In genomic region chrX:133335027-133335426, GRCh38 we compare ENCODE assay signal across 1 cellular context.
TF ChIP-seq lines count a peak whose summit lies in the region.

No MANE protein-coding gene starts in this region.

TF ChIP-seq in WTC11, 78 proteins besides CTCF, POLR2A, EP300 and RAD21 (continued from another document):
- TF ChIP-seq USF1 (CRISPR knock-in tag; IDR thresholded peaks at IDR 0.05) (no peak), TEAD1 (CRISPR knock-in tag; IDR thresholded peaks at IDR 0.05) (no peak), GTF2I (CRISPR knock-in tag; conservative IDR thresholded peaks at IDR 0.05) (no peak), NFYB (CRISPR knock-in tag; conservative IDR thresholded peaks at IDR 0.05; ENCODE audit: low read depth) (no peak), ZNF263 (CRISPR knock-in tag; IDR thresholded peaks at IDR 0.05; ENCODE audit: low read depth) (no peak)
